Comparison of ENCODE assay signal across 19 cellular contexts in the genomic region with DNA sequence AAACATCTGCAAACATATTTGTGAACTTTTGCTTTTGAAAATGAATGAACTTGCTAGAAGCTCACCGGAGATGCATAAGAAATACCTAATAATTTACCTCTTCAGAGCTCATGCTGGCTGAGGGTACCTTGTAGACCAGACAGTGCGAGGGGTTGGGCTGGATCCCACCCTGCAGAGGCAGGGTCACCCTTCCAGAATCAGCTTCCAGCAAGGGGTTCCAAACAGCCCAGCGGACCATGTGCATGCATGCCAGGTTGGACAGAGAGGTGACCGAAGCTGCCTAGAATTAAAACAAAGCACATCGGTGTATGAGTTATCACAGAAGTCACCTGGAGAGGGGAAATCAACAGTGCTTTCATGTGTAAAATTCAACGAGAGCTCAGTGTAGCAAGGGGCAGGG. TPM values are rescaled to one million over a fixed set of nuclear protein-coding genes. Genes with fewer than 3 reads are reported as not detected.
A peak's percentile ranks its signal among the peaks of the same experiment; 100 is the strongest.
DNase-seq lines count a peak whose midpoint lies in the region; ATAC-seq and TF ChIP-seq lines count a peak whose summit lies in the region.
"Had no signal": no experiment of that assay in that cellular context is flagged by ENCODE, and none has a peak within 500 bp of the region (broad histone marks: within the 10 kb centered on the region; RNA-seq: fewer than 3 reads in every experiment).

No MANE protein-coding gene starts in this region.

- DNase-seq in cardiac septum (ENCODE audit: low spot score) (peak; percentile 35), Right ventricle myocardium superior (no peak), posterior vena cava (ENCODE audit: low spot score) (peak; percentile 71), ureter (ENCODE audit: low spot score) (peak; percentile 26), islet precursor cell (no peak), mesenteric fat pad (ENCODE audit: low spot score) (no peak)
- DNase-seq: ACHN; BE2C; C1 segment of cervical spinal cord; CD4-positive, CD25-positive, alpha-beta regulatory T cell; CD8-positive, alpha-beta memory T cell; COR-L47; DMS 273 treated with DMSO at 0.1 percent for 48 hours; DMS53; DND-41; EL had no signal

- intact Hi-C loops in cardiac septum (cut with DNase I), result no loop called here
- intact Hi-C loops in Right ventricle myocardium superior (cut with DNase I), result no loop called here
- intact Hi-C loops in posterior vena cava (cut with DNase I), result no loop called here

- ATAC-seq in Right ventricle myocardium superior (ENCODE audit: poor library complexity), result no peak
- ATAC-seq: GM12878 had no signal

- H3K27ac ChIP-seq in VCaP, result peak overlapping the region; percentile 62
- H3K27ac ChIP-seq: GM23248 had no signal

- no peak for TF ChIP-seq CTCF in VCaP (conservative IDR thresholded peaks at IDR 0.05)

RNA-seq across cellular contexts. Expression of a gene that starts 59.2 kb away (rescaled TPM):
- total RNA-seq in cardiac septum (6.6 TPM), Right ventricle myocardium superior (4.3 TPM), posterior vena cava (1 to 10 TPM; 6.9 to 7.7 TPM), ureter (15.3 TPM), mesenteric fat pad (37.6 TPM)

Comparison
In these comparisons a context has a peak if more than half of its experiments do, and no peak if none do; other contexts are left out.
1. DNase-seq: peak in cardiac septum (single experiment), posterior vena cava (single experiment) and ureter (single experiment); none in Right ventricle myocardium superior (single experiment), islet precursor cell (single experiment) and mesenteric fat pad (single experiment).